ENCODE assay signal across 8 cellular contexts in the genomic region with DNA sequence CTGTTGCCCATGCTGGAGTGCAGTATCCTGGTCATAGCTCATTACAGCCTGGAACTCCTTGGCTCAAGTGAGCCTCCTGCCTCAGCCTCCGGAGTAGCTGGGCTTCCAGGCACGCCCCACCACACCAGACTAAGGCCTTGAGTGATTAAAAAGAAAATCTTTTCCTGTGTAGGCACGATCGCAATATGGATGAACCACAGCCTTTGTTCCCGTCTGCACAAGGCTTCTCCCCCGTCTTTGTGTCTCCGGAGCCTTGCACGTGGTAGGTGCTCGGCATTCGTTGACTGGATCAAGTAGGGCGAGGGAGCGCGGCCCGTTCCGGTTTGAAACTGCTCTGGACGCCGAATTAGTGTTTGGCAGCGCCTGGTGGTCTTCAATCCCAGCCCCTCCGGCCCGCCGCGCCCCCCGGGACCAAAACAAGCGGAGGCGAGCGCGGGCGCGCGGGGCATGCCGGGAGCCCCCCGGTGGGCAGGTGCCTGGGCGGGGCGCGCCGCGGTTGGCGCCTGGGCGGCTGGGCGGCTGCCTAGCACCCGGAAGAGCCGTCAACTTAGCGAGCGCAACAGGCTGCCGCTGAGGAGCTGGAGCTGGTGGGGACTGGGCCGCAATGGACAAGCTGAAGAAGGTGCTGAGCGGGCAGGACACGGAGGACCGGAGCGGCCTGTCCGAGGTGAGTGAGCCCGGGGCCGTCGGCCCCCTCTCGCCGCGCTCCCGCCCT. TPM values are rescaled to one million over a fixed set of nuclear protein-coding genes. Genes with fewer than 3 reads are reported as not detected.
A peak's percentile ranks its signal among the peaks of the same experiment; 100 is the strongest.
DNase-seq lines count a peak whose midpoint lies in the region; ATAC-seq, FAIRE-seq and TF ChIP-seq lines count a peak whose summit lies in the region.

A gene (plus strand): TSS at position 529 of the 715 bp plus-strand sequence. CDS start 76 bp downstream, at position 605.

- H3K27me3 ChIP-seq in OCI-LY1 (ENCODE audit: insufficient read depth, low read length) (no peaks in the 10 kb centered on the region; the same call in 1 of the 2 replicates), mononuclear cell (ENCODE audit: insufficient read depth, low read length) (no peaks in the 10 kb centered on the region)

- peaks cover 43% of the 10 kb centered on the region for H3K4me1 ChIP-seq in OCI-LY1 (ENCODE audit: insufficient read depth, low read length, severe bottlenecking)
- peaks cover 40% of the 10 kb centered on the region for H3K4me1 ChIP-seq in mononuclear cell (ENCODE audit: insufficient read depth, low read length)

- peak within 1 kb of the TSS; percentile 74 for H3K27ac ChIP-seq in OCI-LY1 (ENCODE audit: low read depth, low read length, poor library complexity, severe bottlenecking)

- FAIRE-seq in HTR-8/SVneo (lab: Jason Lieb, UNC), result no peak

- DNase-seq in COR-L47 (lab: John Stamatoyannopoulos, UW) (peak; percentile 82), HTR-8/SVneo (ENCODE audit: insufficient read length, low spot score) (peak; percentile 89), epidermal melanocyte (ENCODE audit: insufficient read length, low spot score) (peak; percentile 65)
- peak; percentile 91 for DNase-seq in activated CD8-positive, alpha-beta memory T cell treated with anti-CD3 and anti-CD28 coated beads, Interleukin-2, amount 50 U/mL, for 48 hours
- DNase-seq in stimulated activated CD8-positive, alpha-beta memory T cell treated with anti-CD3 and anti-CD28 coated beads, Interleukin-4, amount 100 ng/mL, for 1 hour (ENCODE audit: low read depth in 2 of 2, low spot score in 1 of 2), result peak; percentile 33 to 57

- H3K9me3 ChIP-seq in OCI-LY1 (ENCODE audit: low read length) (no peaks in the 10 kb centered on the region), mononuclear cell (ENCODE audit: low read depth, low read length) (no peaks in the 10 kb centered on the region)

- peak; percentile 71 for ATAC-seq in GM21360 (IDR thresholded peaks at IDR 0.05; ENCODE audit: unreplicated experiment)

- peaks cover 43% of the 10 kb centered on the region for H3K79me2 ChIP-seq in OCI-LY1 (ENCODE audit: insufficient read depth, low read length)

- H3K4me2 ChIP-seq in OCI-LY1 (ENCODE audit: low read length), result peak within 1 kb of the TSS; percentile 77

- H3K4me3 ChIP-seq in OCI-LY1 (ENCODE audit: low read depth, low read length, poor library complexity, severe bottlenecking) (peak within 1 kb of the TSS; percentile 93), mononuclear cell (ENCODE audit: low read length) (peak within 1 kb of the TSS; percentile 86)

- H3K9me2 ChIP-seq in OCI-LY1 (ENCODE audit: low read depth, low read length), result no peaks in the 10 kb centered on the region

- H4K20me1 ChIP-seq in OCI-LY1 (ENCODE audit: insufficient read depth, low read length), result no peaks in the 10 kb centered on the region

- H3K36me3 ChIP-seq in OCI-LY1 (ENCODE audit: insufficient read depth, low read length), result peaks cover 14% of the 10 kb centered on the region

- TF ChIP-seq CTCF in OCI-LY1 (IDR thresholded peaks at IDR 0.05; ENCODE audit: low read length), result no peak

- H2AFZ ChIP-seq in OCI-LY1 (ENCODE audit: low read length), result peak within 1 kb of the TSS; percentile 47; the same call in 1 of the 2 replicates

- H3K9ac ChIP-seq in OCI-LY1 (ENCODE audit: low read length), result peak within 1 kb of the TSS; percentile 88

- no peaks in the 10 kb centered on the region for H3F3A ChIP-seq in OCI-LY1 (ENCODE audit: insufficient read depth, low read length)

RNA-seq across cellular contexts. Expression of the gene that starts here (rescaled TPM):
- total RNA-seq in mononuclear cell, result 75.1 TPM

Comparison
In these comparisons a context has a peak if more than half of its experiments do, and no peak if none do; other contexts are left out.
1. Peak in every context shown above with its lines: DNase-seq, ATAC-seq, H3K4me3 ChIP-seq and H3K27ac ChIP-seq.